Comparison of ENCODE assay signal across 8 cellular contexts in genomic region chr15:92884813-92885461, GRCh38. TPM values are rescaled to one million over a fixed set of nuclear protein-coding genes. Genes with fewer than 3 reads are reported as not detected.
DNase-seq lines count a peak whose midpoint lies in the region; ATAC-seq, FAIRE-seq and TF ChIP-seq lines count a peak whose summit lies in the region.

No MANE protein-coding gene starts in this region.

- H3K27me3 ChIP-seq in endodermal cell (ENCODE audit: control insufficient read depth, insufficient read depth, low read length, poor library complexity, severe bottlenecking) = no peaks in the 10 kb centered on the region
- H3K27me3 ChIP-seq in ovary = no peaks in the 10 kb centered on the region

- FAIRE-seq in RCC 7860 (lab: Jason Lieb, UNC) = peak; percentile 40

- 0 to 7% methylated on average over 1 to 2 of the region's 3 CpGs for WGBS in endodermal cell (ENCODE audit: insufficient coverage in 1 of 2, insufficient read length in 1 of 2), 2 experiments
- WGBS in ovary, 3 donors = 0 to 3% (median 2%) methylated on average over 3 of the region's 3 CpGs

- intact Hi-C loops in ovary (cut with DNase I) = loop anchor here in 1 of 4 donors (5.0 kb wide), 1 partner anchor 78 kb away; no protein-coding TSS in a partner anchor

- TF ChIP-seq EP300 in ovary (IDR thresholded peaks at IDR 0.05) = no peak

- H3K27ac ChIP-seq in endodermal cell (ENCODE audit: low read depth, low read length) (peak overlapping the region; percentile 28), ovary (peak overlapping the region; percentile 99 to 100)

- H3K36me3 Mint-ChIP-seq in endodermal cell (ENCODE audit: low read depth) = peaks cover 58% of the 10 kb centered on the region

- peak overlapping the region; percentile 100 for H3K9ac ChIP-seq in endodermal cell (ENCODE audit: extremely low read depth, low read length, poor library complexity, severe bottlenecking)

- TF ChIP-seq CTCF in endodermal cell (conservative IDR thresholded peaks at IDR 0.05) (no peak), ovary (IDR thresholded peaks at IDR 0.05) (no peak)

- peak overlapping the region; percentile 94 for H3K4me3 Mint-ChIP-seq in endodermal cell

- H3K9me3 ChIP-seq in endodermal cell (ENCODE audit: control insufficient read depth, low read length) = peaks cover 19% of the 10 kb centered on the region
- no peaks in the 10 kb centered on the region for H3K9me3 ChIP-seq in ovary

- H3K4me1 ChIP-seq in endodermal cell (ENCODE audit: control insufficient read depth, insufficient read depth, low read length) (peaks cover 7% of the 10 kb centered on the region), ovary (ENCODE audit: insufficient read depth) (peaks cover 6% of the 10 kb centered on the region)

- no peaks in the 10 kb centered on the region for H3K27me3 Mint-ChIP-seq in endodermal cell (ENCODE audit: insufficient read depth)

- H3K27ac Mint-ChIP-seq in endodermal cell = peak overlapping the region; percentile 93

- H3K4me1 Mint-ChIP-seq in endodermal cell = peaks cover 48% of the 10 kb centered on the region

- no peak for ATAC-seq in HG03095 (IDR thresholded peaks at IDR 0.05; ENCODE audit: unreplicated experiment)
- ATAC-seq in GM19455 (IDR thresholded peaks at IDR 0.05; ENCODE audit: unreplicated experiment) = no peak
- no peak for ATAC-seq in GM18498 (IDR thresholded peaks at IDR 0.05; ENCODE audit: unreplicated experiment)

- no peak for TF ChIP-seq POLR2A in ovary (IDR thresholded peaks at IDR 0.05)

- H3K9me3 Mint-ChIP-seq in endodermal cell = peaks cover 4% of the 10 kb centered on the region

- H3K36me3 ChIP-seq in endodermal cell (ENCODE audit: control insufficient read depth, insufficient read depth, low read length) = peaks cover 60% of the 10 kb centered on the region
- no peaks in the 10 kb centered on the region for H3K36me3 ChIP-seq in ovary

- peak; percentile 19 for DNase-seq in DMS 273 (lab: John Stamatoyannopoulos, UW; ENCODE audit: unreplicated experiment)
- DNase-seq in DMS 273 treated with DMSO at 0.1 percent for 48 hours (lab: John Stamatoyannopoulos, UW) = no peak
- no peak for DNase-seq in RCC 7860 (ENCODE audit: low spot score)
- no peak for DNase-seq in endodermal cell
- DNase-seq in ovary = no peak

- H3K4me3 ChIP-seq in endodermal cell (ENCODE audit: low read length) (peak overlapping the region; percentile 100), ovary (peak overlapping the region; percentile 82)

RNA-seq across cellular contexts. Expression of gene CHD2, which starts 15.2 kb away (rescaled TPM):
- total RNA-seq in endodermal cell = 100 to 1,000 TPM; 116 to 127 TPM
- polyA plus RNA-seq in endodermal cell (2013, experiment 1 of 2) = 56.2 TPM
- polyA plus RNA-seq in endodermal cell (2013, experiment 2 of 2) = 46.7 TPM
- total RNA-seq in ovary = 100 to 1,000 TPM in 4 of 7 donors, 10 to 100 TPM in 3; 83.8 to 146 (median 106) TPM
- 10 to 100 TPM; 43.6 to 73.9 TPM for polyA plus RNA-seq in ovary
